ENCODE assay signal across 2 cellular contexts in the genomic region with DNA sequence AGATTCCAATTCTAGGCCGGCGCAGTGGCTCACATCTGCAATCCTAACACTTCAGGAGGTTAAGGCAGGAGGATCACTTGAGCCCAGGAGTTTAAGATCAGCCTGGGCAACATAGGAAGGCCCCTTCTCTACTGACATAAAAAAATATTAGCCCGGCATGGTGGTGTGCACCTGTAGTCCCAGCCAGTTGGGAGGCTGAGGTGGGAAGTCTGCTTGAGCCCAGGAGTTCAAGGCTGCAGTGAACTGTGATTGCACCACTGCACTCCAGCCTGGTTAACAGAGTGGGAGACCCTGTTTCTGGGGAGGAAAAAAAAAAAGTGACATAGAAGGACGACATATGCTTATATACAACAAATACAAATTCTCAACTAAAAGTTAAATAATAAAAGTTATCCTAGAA.
A peak's percentile ranks its signal among the peaks of the same experiment; 100 is the strongest.
TF ChIP-seq lines count a peak whose summit lies in the region.

No MANE protein-coding gene starts in this region.

TF ChIP-seq in HepG2, 621 proteins besides CTCF, POLR2A, EP300 and RAD21 (continues in another document):
- peak; percentile 22; the same call in 1 of the 2 replicates for TF ChIP-seq ZMYM3 (CRISPR knock-in tag; IDR thresholded peaks at IDR 0.05)
- TF ChIP-seq ZNF460 (CRISPR knock-in tag; IDR thresholded peaks at IDR 0.05; ENCODE audit: borderline replicate concordance) = peak; percentile 95
- TF ChIP-seq HNF4A (CRISPR knock-in tag; IDR thresholded peaks at IDR 0.05) = peak; percentile 39; the same call in 1 of the 2 replicates
- TF ChIP-seq RARG (CRISPR knock-in tag; IDR thresholded peaks at IDR 0.05; ENCODE audit: low read depth) = no peak
- TF ChIP-seq, protein P1, sequence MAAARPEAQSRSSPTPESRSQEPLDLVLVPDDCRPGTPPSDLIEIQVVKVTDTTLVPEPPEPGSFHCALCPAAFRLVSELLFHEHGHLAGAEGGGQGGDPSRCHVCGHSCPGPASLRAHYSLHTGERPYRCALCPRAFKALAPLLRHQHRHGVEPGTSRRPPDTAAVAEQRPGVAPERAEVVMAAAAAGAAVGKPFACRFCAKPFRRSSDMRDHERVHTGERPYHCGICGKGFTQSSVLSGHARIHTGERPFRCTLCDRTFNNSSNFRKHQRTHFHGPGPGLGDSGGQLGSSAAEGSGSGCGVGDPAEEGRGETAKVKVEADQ (CRISPR knock-in tag; IDR thresholded peaks at IDR 0.05; ENCODE audit: borderline replicate concordance) = no peak
- TF ChIP-seq, protein P2, sequence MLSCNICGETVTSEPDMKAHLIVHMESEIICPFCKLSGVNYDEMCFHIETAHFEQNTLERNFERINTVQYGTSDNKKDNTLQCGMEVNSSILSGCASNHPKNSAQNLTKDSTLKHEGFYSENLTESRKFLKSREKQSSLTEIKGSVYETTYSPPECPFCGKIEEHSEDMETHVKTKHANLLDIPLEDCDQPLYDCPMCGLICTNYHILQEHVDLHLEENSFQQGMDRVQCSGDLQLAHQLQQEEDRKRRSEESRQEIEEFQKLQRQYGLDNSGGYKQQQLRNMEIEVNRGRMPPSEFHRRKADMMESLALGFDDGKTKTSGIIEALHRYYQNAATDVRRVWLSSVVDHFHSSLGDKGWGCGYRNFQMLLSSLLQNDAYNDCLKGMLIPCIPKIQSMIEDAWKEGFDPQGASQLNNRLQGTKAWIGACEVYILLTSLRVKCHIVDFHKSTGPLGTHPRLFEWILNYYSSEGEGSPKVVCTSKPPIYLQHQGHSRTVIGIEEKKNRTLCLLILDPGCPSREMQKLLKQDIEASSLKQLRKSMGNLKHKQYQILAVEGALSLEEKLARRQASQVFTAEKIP (CRISPR knock-in tag; IDR thresholded peaks at IDR 0.05; ENCODE audit: borderline replicate concordance) = no peak
- TF ChIP-seq FOXA3 (CRISPR knock-in tag; IDR thresholded peaks at IDR 0.05) = no peak
- TF ChIP-seq SALL1 (CRISPR knock-in tag; IDR thresholded peaks at IDR 0.05) = no peak
- peak; percentile 19; the same call in 1 of the 2 replicates for TF ChIP-seq ADNP (CRISPR knock-in tag; IDR thresholded peaks at IDR 0.05)
- TF ChIP-seq, protein P3, sequence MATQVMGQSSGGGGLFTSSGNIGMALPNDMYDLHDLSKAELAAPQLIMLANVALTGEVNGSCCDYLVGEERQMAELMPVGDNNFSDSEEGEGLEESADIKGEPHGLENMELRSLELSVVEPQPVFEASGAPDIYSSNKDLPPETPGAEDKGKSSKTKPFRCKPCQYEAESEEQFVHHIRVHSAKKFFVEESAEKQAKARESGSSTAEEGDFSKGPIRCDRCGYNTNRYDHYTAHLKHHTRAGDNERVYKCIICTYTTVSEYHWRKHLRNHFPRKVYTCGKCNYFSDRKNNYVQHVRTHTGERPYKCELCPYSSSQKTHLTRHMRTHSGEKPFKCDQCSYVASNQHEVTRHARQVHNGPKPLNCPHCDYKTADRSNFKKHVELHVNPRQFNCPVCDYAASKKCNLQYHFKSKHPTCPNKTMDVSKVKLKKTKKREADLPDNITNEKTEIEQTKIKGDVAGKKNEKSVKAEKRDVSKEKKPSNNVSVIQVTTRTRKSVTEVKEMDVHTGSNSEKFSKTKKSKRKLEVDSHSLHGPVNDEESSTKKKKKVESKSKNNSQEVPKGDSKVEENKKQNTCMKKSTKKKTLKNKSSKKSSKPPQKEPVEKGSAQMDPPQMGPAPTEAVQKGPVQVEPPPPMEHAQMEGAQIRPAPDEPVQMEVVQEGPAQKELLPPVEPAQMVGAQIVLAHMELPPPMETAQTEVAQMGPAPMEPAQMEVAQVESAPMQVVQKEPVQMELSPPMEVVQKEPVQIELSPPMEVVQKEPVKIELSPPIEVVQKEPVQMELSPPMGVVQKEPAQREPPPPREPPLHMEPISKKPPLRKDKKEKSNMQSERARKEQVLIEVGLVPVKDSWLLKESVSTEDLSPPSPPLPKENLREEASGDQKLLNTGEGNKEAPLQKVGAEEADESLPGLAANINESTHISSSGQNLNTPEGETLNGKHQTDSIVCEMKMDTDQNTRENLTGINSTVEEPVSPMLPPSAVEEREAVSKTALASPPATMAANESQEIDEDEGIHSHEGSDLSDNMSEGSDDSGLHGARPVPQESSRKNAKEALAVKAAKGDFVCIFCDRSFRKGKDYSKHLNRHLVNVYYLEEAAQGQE (IDR thresholded peaks at IDR 0.05; ENCODE audit: borderline replicate concordance in 1 of 2, low read depth in 1 of 2, low read length in 2 of 2) = no peak
- 0 out of 2 replicates have a peak, but pooled peaks have one; percentile 16 for TF ChIP-seq NCOA2 (CRISPR knock-in tag; IDR thresholded peaks at IDR 0.05)
- TF ChIP-seq CEBPG (CRISPR knock-in tag; IDR thresholded peaks at IDR 0.05) = peak; percentile 40; the same call in 1 of the 2 replicates
- 0 out of 2 replicates have a peak, but pooled peaks have one; percentile 50 for TF ChIP-seq ZSCAN29 (CRISPR knock-in tag; conservative IDR thresholded peaks at IDR 0.05)
- TF ChIP-seq, protein P4, sequence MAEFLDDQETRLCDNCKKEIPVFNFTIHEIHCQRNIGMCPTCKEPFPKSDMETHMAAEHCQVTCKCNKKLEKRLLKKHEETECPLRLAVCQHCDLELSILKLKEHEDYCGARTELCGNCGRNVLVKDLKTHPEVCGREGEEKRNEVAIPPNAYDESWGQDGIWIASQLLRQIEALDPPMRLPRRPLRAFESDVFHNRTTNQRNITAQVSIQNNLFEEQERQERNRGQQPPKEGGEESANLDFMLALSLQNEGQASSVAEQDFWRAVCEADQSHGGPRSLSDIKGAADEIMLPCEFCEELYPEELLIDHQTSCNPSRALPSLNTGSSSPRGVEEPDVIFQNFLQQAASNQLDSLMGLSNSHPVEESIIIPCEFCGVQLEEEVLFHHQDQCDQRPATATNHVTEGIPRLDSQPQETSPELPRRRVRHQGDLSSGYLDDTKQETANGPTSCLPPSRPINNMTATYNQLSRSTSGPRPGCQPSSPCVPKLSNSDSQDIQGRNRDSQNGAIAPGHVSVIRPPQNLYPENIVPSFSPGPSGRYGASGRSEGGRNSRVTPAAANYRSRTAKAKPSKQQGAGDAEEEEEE (CRISPR knock-in tag; IDR thresholded peaks at IDR 0.05; ENCODE audit: borderline replicate concordance) = no peak
- TF ChIP-seq, protein P5, sequence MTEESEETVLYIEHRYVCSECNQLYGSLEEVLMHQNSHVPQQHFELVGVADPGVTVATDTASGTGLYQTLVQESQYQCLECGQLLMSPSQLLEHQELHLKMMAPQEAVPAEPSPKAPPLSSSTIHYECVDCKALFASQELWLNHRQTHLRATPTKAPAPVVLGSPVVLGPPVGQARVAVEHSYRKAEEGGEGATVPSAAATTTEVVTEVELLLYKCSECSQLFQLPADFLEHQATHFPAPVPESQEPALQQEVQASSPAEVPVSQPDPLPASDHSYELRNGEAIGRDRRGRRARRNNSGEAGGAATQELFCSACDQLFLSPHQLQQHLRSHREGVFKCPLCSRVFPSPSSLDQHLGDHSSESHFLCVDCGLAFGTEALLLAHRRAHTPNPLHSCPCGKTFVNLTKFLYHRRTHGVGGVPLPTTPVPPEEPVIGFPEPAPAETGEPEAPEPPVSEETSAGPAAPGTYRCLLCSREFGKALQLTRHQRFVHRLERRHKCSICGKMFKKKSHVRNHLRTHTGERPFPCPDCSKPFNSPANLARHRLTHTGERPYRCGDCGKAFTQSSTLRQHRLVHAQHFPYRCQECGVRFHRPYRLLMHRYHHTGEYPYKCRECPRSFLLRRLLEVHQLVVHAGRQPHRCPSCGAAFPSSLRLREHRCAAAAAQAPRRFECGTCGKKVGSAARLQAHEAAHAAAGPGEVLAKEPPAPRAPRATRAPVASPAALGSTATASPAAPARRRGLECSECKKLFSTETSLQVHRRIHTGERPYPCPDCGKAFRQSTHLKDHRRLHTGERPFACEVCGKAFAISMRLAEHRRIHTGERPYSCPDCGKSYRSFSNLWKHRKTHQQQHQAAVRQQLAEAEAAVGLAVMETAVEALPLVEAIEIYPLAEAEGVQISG (CRISPR knock-in tag; IDR thresholded peaks at IDR 0.05) = no peak
- TF ChIP-seq AHR (CRISPR knock-in tag; IDR thresholded peaks at IDR 0.05) = no peak

TF ChIP-seq in WTC11, 78 proteins besides CTCF, POLR2A, EP300 and RAD21:
- no peak for TF ChIP-seq GTF2I (CRISPR knock-in tag; conservative IDR thresholded peaks at IDR 0.05)
- TF ChIP-seq ZNF317 (CRISPR knock-in tag; IDR thresholded peaks at IDR 0.05; ENCODE audit: borderline replicate concordance, low read depth) = no peak
- no peak for TF ChIP-seq EMX1 (CRISPR knock-in tag; IDR thresholded peaks at IDR 0.05)
- no peak for TF ChIP-seq ZNF121 (CRISPR knock-in tag; IDR thresholded peaks at IDR 0.05)
- TF ChIP-seq ZNF396 (CRISPR knock-in tag; IDR thresholded peaks at IDR 0.05; ENCODE audit: borderline replicate concordance) = no peak
- TF ChIP-seq ZNF416 (CRISPR knock-in tag; IDR thresholded peaks at IDR 0.05) = no peak
- TF ChIP-seq, protein P6, sequence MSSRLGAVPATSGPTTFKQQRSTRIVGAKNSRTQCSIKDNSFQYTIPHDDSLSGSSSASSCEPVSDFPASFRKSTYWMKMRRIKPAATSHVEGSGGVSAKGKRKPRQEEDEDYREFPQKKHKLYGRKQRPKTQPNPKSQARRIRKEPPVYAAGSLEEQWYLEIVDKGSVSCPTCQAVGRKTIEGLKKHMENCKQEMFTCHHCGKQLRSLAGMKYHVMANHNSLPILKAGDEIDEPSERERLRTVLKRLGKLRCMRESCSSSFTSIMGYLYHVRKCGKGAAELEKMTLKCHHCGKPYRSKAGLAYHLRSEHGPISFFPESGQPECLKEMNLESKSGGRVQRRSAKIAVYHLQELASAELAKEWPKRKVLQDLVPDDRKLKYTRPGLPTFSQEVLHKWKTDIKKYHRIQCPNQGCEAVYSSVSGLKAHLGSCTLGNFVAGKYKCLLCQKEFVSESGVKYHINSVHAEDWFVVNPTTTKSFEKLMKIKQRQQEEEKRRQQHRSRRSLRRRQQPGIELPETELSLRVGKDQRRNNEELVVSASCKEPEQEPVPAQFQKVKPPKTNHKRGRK (CRISPR knock-in tag; IDR thresholded peaks at IDR 0.05; ENCODE audit: borderline replicate concordance) = no peak
- no peak for TF ChIP-seq ZNF423 (CRISPR knock-in tag; IDR thresholded peaks at IDR 0.05)
- TF ChIP-seq, protein P7, sequence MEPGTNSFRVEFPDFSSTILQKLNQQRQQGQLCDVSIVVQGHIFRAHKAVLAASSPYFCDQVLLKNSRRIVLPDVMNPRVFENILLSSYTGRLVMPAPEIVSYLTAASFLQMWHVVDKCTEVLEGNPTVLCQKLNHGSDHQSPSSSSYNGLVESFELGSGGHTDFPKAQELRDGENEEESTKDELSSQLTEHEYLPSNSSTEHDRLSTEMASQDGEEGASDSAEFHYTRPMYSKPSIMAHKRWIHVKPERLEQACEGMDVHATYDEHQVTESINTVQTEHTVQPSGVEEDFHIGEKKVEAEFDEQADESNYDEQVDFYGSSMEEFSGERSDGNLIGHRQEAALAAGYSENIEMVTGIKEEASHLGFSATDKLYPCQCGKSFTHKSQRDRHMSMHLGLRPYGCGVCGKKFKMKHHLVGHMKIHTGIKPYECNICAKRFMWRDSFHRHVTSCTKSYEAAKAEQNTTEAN (CRISPR knock-in tag; IDR thresholded peaks at IDR 0.05) = no peak
- TF ChIP-seq, protein P8, sequence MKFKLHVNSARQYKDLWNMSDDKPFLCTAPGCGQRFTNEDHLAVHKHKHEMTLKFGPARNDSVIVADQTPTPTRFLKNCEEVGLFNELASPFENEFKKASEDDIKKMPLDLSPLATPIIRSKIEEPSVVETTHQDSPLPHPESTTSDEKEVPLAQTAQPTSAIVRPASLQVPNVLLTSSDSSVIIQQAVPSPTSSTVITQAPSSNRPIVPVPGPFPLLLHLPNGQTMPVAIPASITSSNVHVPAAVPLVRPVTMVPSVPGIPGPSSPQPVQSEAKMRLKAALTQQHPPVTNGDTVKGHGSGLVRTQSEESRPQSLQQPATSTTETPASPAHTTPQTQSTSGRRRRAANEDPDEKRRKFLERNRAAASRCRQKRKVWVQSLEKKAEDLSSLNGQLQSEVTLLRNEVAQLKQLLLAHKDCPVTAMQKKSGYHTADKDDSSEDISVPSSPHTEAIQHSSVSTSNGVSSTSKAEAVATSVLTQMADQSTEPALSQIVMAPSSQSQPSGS (CRISPR knock-in tag; IDR thresholded peaks at IDR 0.05; ENCODE audit: borderline replicate concordance, low read depth) = no peak
- TF ChIP-seq, protein P9, sequence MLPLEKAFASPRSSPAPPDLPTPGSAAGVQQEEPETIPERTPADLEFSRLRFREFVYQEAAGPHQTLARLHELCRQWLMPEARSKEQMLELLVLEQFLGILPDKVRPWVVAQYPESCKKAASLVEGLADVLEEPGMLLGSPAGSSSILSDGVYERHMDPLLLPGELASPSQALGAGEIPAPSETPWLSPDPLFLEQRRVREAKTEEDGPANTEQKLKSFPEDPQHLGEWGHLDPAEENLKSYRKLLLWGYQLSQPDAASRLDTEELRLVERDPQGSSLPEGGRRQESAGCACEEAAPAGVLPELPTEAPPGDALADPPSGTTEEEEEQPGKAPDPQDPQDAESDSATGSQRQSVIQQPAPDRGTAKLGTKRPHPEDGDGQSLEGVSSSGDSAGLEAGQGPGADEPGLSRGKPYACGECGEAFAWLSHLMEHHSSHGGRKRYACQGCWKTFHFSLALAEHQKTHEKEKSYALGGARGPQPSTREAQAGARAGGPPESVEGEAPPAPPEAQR (CRISPR knock-in tag; IDR thresholded peaks at IDR 0.05) = no peak
- TF ChIP-seq CBFB (CRISPR knock-in tag; IDR thresholded peaks at IDR 0.05; ENCODE audit: low read depth) = no peak
- TF ChIP-seq TCF7 (CRISPR knock-in tag; IDR thresholded peaks at IDR 0.05; ENCODE audit: low read depth) = no peak
- no peak for TF ChIP-seq SOX15 (CRISPR knock-in tag; IDR thresholded peaks at IDR 0.05)
- no peak for TF ChIP-seq TEAD1 (CRISPR knock-in tag; IDR thresholded peaks at IDR 0.05)
- no peak for TF ChIP-seq ZNF263 (CRISPR knock-in tag; IDR thresholded peaks at IDR 0.05; ENCODE audit: low read depth)
TF ChIP-seq in WTC11: peak in this region for 0.
